In the genomic region with DNA sequence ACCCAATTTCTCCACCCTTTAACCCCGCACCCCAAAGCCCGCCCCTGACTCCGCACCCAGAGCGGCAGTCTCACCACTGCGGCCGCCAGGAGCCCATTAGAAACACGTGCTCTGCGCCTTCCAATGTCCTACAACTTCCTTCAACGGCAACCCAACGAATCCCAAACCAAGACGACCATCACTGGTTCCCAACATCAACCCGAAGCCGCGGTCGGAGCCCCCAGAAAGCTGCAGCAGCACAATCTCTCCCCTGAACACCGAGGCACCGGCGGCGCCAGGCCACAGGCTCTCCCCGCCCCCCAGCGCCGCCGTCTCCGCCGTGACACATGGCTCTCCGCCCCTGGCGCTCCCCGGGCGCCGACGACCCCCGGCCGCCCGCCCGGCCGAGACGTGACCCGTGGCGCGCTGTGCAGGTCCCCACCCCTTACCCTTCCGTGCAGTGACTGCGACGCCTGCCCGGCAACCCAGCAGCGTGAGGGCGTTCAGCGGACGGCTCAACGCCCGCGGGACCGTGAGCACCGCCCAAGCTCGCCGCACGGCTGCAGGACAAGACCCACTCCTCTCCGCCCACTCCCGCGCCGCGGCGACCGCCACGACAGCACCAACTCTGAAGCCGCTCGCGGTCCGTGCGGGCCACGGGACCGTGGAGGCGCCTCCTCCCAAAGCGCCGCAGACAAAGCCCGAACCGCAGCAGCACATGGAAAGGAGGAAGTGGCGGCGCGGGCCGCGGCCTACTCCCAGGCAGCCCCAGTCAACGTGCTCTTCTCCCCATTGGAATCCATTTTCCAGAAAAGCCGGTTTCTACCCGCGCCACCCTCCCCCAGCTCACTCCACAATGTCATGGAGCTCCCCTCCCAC, we compare ENCODE assay signal across 9 cellular contexts. TPM values are rescaled to one million over a fixed set of nuclear protein-coding genes. Genes with fewer than 3 reads are reported as not detected.
DNase-seq lines count a peak whose midpoint lies in the region; ATAC-seq, FAIRE-seq and TF ChIP-seq lines count a peak whose summit lies in the region.
"Had no signal": no experiment of that assay in that cellular context is flagged by ENCODE, and none has a peak within 500 bp of the region (broad histone marks: within the 10 kb centered on the region; RNA-seq: fewer than 3 reads in every experiment).

No MANE protein-coding gene starts in this region.

- no peaks in the 10 kb centered on the region for H3K9me3 ChIP-seq in ES-I3 (ENCODE audit: control insufficient read depth, insufficient read depth, low read length)
- H3K9me3 ChIP-seq in keratinocyte (ENCODE audit: control insufficient read depth, low read depth, low read length), result no peaks in the 10 kb centered on the region

- peaks cover 17% of the 10 kb centered on the region for H4K20me1 ChIP-seq in keratinocyte (ENCODE audit: control insufficient read depth, extremely low read depth, insufficient read depth, low read length)

- H3K9ac ChIP-seq in ES-I3 (ENCODE audit: low read depth, low read length) (peak overlapping the region; percentile 96), keratinocyte (ENCODE audit: control insufficient read depth, extremely low read depth, insufficient read depth, low read length) (peak overlapping the region; percentile 100)

- TF ChIP-seq POLR2A in NB4 (IDR thresholded peaks at IDR 0.05; ENCODE audit: extremely low read depth, insufficient read length), result no peak

- H3K4me2 ChIP-seq in keratinocyte (ENCODE audit: control insufficient read depth, extremely low read depth, insufficient read depth, low read depth, low read length), result peak overlapping the region; percentile 88

- peak overlapping the region; percentile 40 for H2AFZ ChIP-seq in keratinocyte (ENCODE audit: control insufficient read depth, low read length)

- DNase-seq in NB4 (ENCODE audit: low read depth), result peak; percentile 76
- peak; percentile 36 to 55 (median 44) for DNase-seq in activated CD4-positive, CD25-positive, alpha-beta regulatory T cell (lab: John Stamatoyannopoulos, UW)
- peak; percentile 46 to 55 for DNase-seq in cardiac fibroblast (ENCODE audit: low read depth in 2 of 2)
- no peak for DNase-seq in keratinocyte (ENCODE audit: low read depth, low spot score)
- DNase-seq in stimulated activated CD4-positive, alpha-beta T cell treated with anti-CD3 and anti-CD28 coated beads, Interleukin-15, amount 100 ng/mL, for 1 hour (ENCODE audit: low read depth in 1 of 2, low spot score in 1 of 2), result peak; percentile 16 to 43

- H3K27ac ChIP-seq in keratinocyte (ENCODE audit: control insufficient read depth, insufficient read depth, low read length), result peak overlapping the region; percentile 98

- dilution Hi-C loops in keratinocyte (cut with MboI; ENCODE audit: extremely low pct_ligation_motif_present, low sequenced_read_pairs), result loop anchor here (5.0 kb wide), 1 partner anchor 45 kb away; no protein-coding TSS in a partner anchor

- FAIRE-seq in keratinocyte (lab: Jason Lieb, UNC), result no peak
- FAIRE-seq: islet of Langerhans had no signal

- no peak for TF ChIP-seq CTCF in NB4 (IDR thresholded peaks at IDR 0.05; ENCODE audit: low read depth, low read length)
- TF ChIP-seq CTCF in cardiac fibroblast (IDR thresholded peaks at IDR 0.05; ENCODE audit: low read depth, low read length), result no peak
- no peak for TF ChIP-seq CTCF in keratinocyte (optimal IDR thresholded peaks at IDR 0.05 in 1 of 3, IDR thresholded peaks at IDR 0.05 in 1 of 3, conservative IDR thresholded peaks at IDR 0.05 in 1 of 3; ENCODE audit: extremely low read depth in 1 of 3, insufficient read depth in 2 of 3, low read length in 3 of 3)

- peak overlapping the region; percentile 99 for H3K4me3 ChIP-seq in NB4 (ENCODE audit: low read depth, low read length)
- peak overlapping the region; percentile 99 to 100 for H3K4me3 ChIP-seq in cardiac fibroblast (replicated peaks in 1 of 2; ENCODE audit: low read depth in 2 of 2, low read length in 2 of 2)
- peak overlapping the region; percentile 94 to 100 (median 94) for H3K4me3 ChIP-seq in keratinocyte (ENCODE audit: control insufficient read depth in 2 of 3, extremely low read depth in 1 of 3, insufficient read depth in 2 of 3, low read depth in 1 of 3, low read length in 3 of 3)

- ATAC-seq in GM18868 (IDR thresholded peaks at IDR 0.05; ENCODE audit: unreplicated experiment) (no peak), HG02798 (IDR thresholded peaks at IDR 0.05; ENCODE audit: poor library complexity, unreplicated experiment) (no peak)

- H3K9me1 ChIP-seq in keratinocyte (ENCODE audit: control insufficient read depth, extremely low read depth, insufficient read depth, low read length), result no peaks in the 10 kb centered on the region

- peaks cover 20% of the 10 kb centered on the region for H3K4me1 ChIP-seq in ES-I3 (ENCODE audit: insufficient read depth, low read length)
- peaks cover 22% of the 10 kb centered on the region for H3K4me1 ChIP-seq in keratinocyte (ENCODE audit: control insufficient read depth, extremely low read depth, insufficient read depth, low read length)

- H3K27me3 ChIP-seq in keratinocyte (ENCODE audit: control insufficient read depth, extremely low read depth, insufficient read depth, low read length), result no peaks in the 10 kb centered on the region

- H3K36me3 ChIP-seq in ES-I3 (ENCODE audit: insufficient read depth, low read length), result peaks cover 17% of the 10 kb centered on the region
- H3K36me3 ChIP-seq in keratinocyte (ENCODE audit: control insufficient read depth in 2 of 2, extremely low read depth in 1 of 2, insufficient read depth in 2 of 2, low read length in 2 of 2), result peaks cover 5 to 19% of the 10 kb centered on the region in 2 experiments

- peaks cover 56% of the 10 kb centered on the region for H3K79me2 ChIP-seq in keratinocyte (ENCODE audit: control insufficient read depth, insufficient read depth, low read length)

RNA-seq across cellular contexts. Expression of a gene that starts 0.5 kb away (rescaled TPM):
- 20.3 to 56.8 TPM (median 22.6 TPM) in 3 replicates for polyA plus RNA-seq in keratinocyte
- polyA plus RNA-seq in keratinocyte (2011; ENCODE audit: low read depth), result 155 TPM
- 28.7 and 54.7 TPM in 2 replicates for polyA plus RNA-seq in keratinocyte (2011; cell fraction: cytosol; rRNA removed)
- 54.3 and 69.9 TPM in 2 replicates for polyA plus RNA-seq in keratinocyte (2011; cell fraction: nucleus; rRNA removed)
- 75.2 and 130 TPM in 2 replicates for polyA plus RNA-seq in keratinocyte (2012; ENCODE audit: low replicate concordance)
- 11.7 to 59.2 TPM (median 22.3 TPM) in 3 replicates for polyA minus RNA-seq in keratinocyte
- polyA minus RNA-seq in keratinocyte (2011; cell fraction: cytosol; rRNA and poly(A)+ RNA removed), result 20.0 TPM
- 21.3 and 48.4 TPM in 2 replicates for polyA minus RNA-seq in keratinocyte (2011; cell fraction: nucleus; rRNA and poly(A)+ RNA removed)

RNA-seq across cellular contexts. Expression of a gene that starts 48.5 kb away (rescaled TPM):
- 54.5 to 97.5 TPM (median 75.8 TPM) in 3 replicates for polyA plus RNA-seq in keratinocyte
- polyA plus RNA-seq in keratinocyte (2011; ENCODE audit: low read depth), result 64.3 TPM
- polyA plus RNA-seq in keratinocyte (2011; cell fraction: cytosol; rRNA removed), result 23.2 and 41.8 TPM in 2 replicates
- polyA plus RNA-seq in keratinocyte (2011; cell fraction: nucleus; rRNA removed), result 111 and 167 TPM in 2 replicates
- polyA plus RNA-seq in keratinocyte (2012; ENCODE audit: low replicate concordance), result 55.7 and 58.5 TPM in 2 replicates
- polyA minus RNA-seq in keratinocyte, result 13.1 to 74.2 TPM (median 53.1 TPM) in 3 replicates
- polyA minus RNA-seq in keratinocyte (2011; cell fraction: cytosol; rRNA and poly(A)+ RNA removed), result 59.5 TPM
- 81.1 and 134 TPM in 2 replicates for polyA minus RNA-seq in keratinocyte (2011; cell fraction: nucleus; rRNA and poly(A)+ RNA removed)
